Comparison of ENCODE assay signal across 1 cellular context in genomic region chr1:30903343-30904034, GRCh38.
TF ChIP-seq lines count a peak whose summit lies in the region.

No MANE protein-coding gene starts in this region.

TF ChIP-seq in K562, 482 proteins besides CTCF, POLR2A, EP300 and RAD21 (continued from another document and continues in another):
- no peak for TF ChIP-seq ZNF445 (CRISPR knock-in tag; IDR thresholded peaks at IDR 0.05; ENCODE audit: low read depth)
- TF ChIP-seq ZKSCAN1 (IDR thresholded peaks at IDR 0.05; ENCODE audit: low read depth, low read length): 0 out of 2 replicates have a peak, but pooled peaks have one; percentile 31
- no peak for TF ChIP-seq BRF1 (IDR thresholded peaks at IDR 0.05; ENCODE audit: borderline replicate concordance, extremely low read depth, insufficient read length)
- TF ChIP-seq PRDM10 (IDR thresholded peaks at IDR 0.05; ENCODE audit: partially characterized antibody): peak; percentile 14
- peak; percentile 51; the same call in 1 of the 2 replicates for TF ChIP-seq ARID4B (CRISPR knock-in tag; IDR thresholded peaks at IDR 0.05)
- TF ChIP-seq ZNF24 (IDR thresholded peaks at IDR 0.05): peak; percentile 31; the same call in 1 of the 2 replicates
- no peak for TF ChIP-seq HDAC6 (IDR thresholded peaks at IDR 0.05; ENCODE audit: low read depth, low read length)
- 0 out of 2 replicates have a peak, but pooled peaks have one; percentile 15 for TF ChIP-seq DPF2 (IDR thresholded peaks at IDR 0.05)
- TF ChIP-seq ZBTB7A (IDR thresholded peaks at IDR 0.05; ENCODE audit: borderline replicate concordance, control insufficient read depth, low read depth, low read length): peak; percentile 56; the same call in 1 of the 2 replicates
- TF ChIP-seq PTRF (tag; IDR thresholded peaks at IDR 0.05): no peak
- TF ChIP-seq GMEB1 (CRISPR knock-in tag; IDR thresholded peaks at IDR 0.05): no peak
- no peak for TF ChIP-seq MBD1 (CRISPR knock-in tag; IDR thresholded peaks at IDR 0.05)
- TF ChIP-seq ID3 (CRISPR knock-in tag; IDR thresholded peaks at IDR 0.05): no peak
- TF ChIP-seq ID3 (tag; IDR thresholded peaks at IDR 0.05): 0 out of 2 replicates have a peak, but pooled peaks have one; percentile 29
- TF ChIP-seq BRD9 (IDR thresholded peaks at IDR 0.05; ENCODE audit: low read depth, partially characterized antibody): peak; percentile 98
- TF ChIP-seq RBM25 (IDR thresholded peaks at IDR 0.05; ENCODE audit: low read depth, low read length, severe bottlenecking): peak; percentile 97
- 0 out of 2 replicates have a peak, but pooled peaks have one; percentile 15 for TF ChIP-seq ZBTB9 (CRISPR knock-in tag; IDR thresholded peaks at IDR 0.05)
- TF ChIP-seq HDGF (IDR thresholded peaks at IDR 0.05): peak; percentile 95
- TF ChIP-seq BCOR (IDR thresholded peaks at IDR 0.05): peak; percentile 100
- TF ChIP-seq SPI1 (IDR thresholded peaks at IDR 0.05; ENCODE audit: borderline replicate concordance, low read depth, low read length): peak; percentile 43; the same call in 1 of the 2 replicates
- TF ChIP-seq FOXM1 (IDR thresholded peaks at IDR 0.05; ENCODE audit: low read depth): 0 out of 2 replicates have a peak, but pooled peaks have one; percentile 22
- TF ChIP-seq FOXM1 (CRISPR knock-in tag; IDR thresholded peaks at IDR 0.05; ENCODE audit: low read depth): no peak
- no peak for TF ChIP-seq HLTF (IDR thresholded peaks at IDR 0.05)
- peak; percentile 43 for TF ChIP-seq NFE2 (IDR thresholded peaks at IDR 0.05; ENCODE audit: low read depth)
- no peak for TF ChIP-seq RBM39 (optimal IDR thresholded peaks at IDR 0.05; ENCODE audit: low read depth, low read length)
- no peak for TF ChIP-seq ZBTB40 (IDR thresholded peaks at IDR 0.05)
- no peak for TF ChIP-seq ZBTB40 (CRISPR knock-in tag; IDR thresholded peaks at IDR 0.05)
- no peak for TF ChIP-seq NFYB (IDR thresholded peaks at IDR 0.05; ENCODE audit: extremely low read depth, insufficient read length)
- peak in 1 of 2 experiments; percentile 93; a peak in 3 of 4 replicates for TF ChIP-seq RCOR1 (IDR thresholded peaks at IDR 0.05; ENCODE audit: borderline replicate concordance in 1 of 2, low read depth in 2 of 2, low read length in 2 of 2)
- TF ChIP-seq KLF16 (IDR thresholded peaks at IDR 0.05): no peak
- no peak for TF ChIP-seq SMARCC2 (IDR thresholded peaks at IDR 0.05; ENCODE audit: low read depth)
- peak; percentile 54 for TF ChIP-seq CC2D1A (IDR thresholded peaks at IDR 0.05)
- TF ChIP-seq HDAC1 (IDR thresholded peaks at IDR 0.05): peak; percentile 56 to 77; a peak in 3 of 4 replicates
- TF ChIP-seq ATF7 (IDR thresholded peaks at IDR 0.05): peak; percentile 22; the same call in 1 of the 2 replicates
